Comparison of ENCODE assay signal across 9 cellular contexts in genomic region chr1:155135416-155136197, GRCh38. TPM values are rescaled to one million over a fixed set of nuclear protein-coding genes. Genes with fewer than 3 reads are reported as not detected.
A peak's percentile ranks its signal among the peaks of the same experiment; 100 is the strongest.
DNase-seq lines count a peak whose midpoint lies in the region; ATAC-seq, FAIRE-seq and TF ChIP-seq lines count a peak whose summit lies in the region.
"Had no signal": no experiment of that assay in that cellular context is flagged by ENCODE, and none has a peak within 500 bp of the region (broad histone marks: within the 10 kb centered on the region; RNA-seq: fewer than 3 reads in every experiment).

Gene SLC50A1 (plus strand): TSS chr1:155135852. CDS start chr1:155135912, 60 bp downstream.

- ATAC-seq in GM19395 (IDR thresholded peaks at IDR 0.05; ENCODE audit: unreplicated experiment) (peak; percentile 75), HG03565 (IDR thresholded peaks at IDR 0.05; ENCODE audit: unreplicated experiment) (peak; percentile 60), HepG2 (peak; percentile 81)

- TF ChIP-seq EP300 in HepG2 (IDR thresholded peaks at IDR 0.05; ENCODE audit: low read depth in 2 of 2, low read length in 2 of 2) (no peak; a peak in 1 of 4 replicates), HepG2 (CRISPR knock-in tag; IDR thresholded peaks at IDR 0.05; ENCODE audit: borderline replicate concordance) (no peak)

- H3K4me2 ChIP-seq in HepG2 (ENCODE audit: low read depth, low read length) = peak within 1 kb of the TSS; percentile 89

- peak in 1 of 2 experiments; percentile 75; a peak in 2 of 4 replicates for TF ChIP-seq POLR2A in HepG2 (IDR thresholded peaks at IDR 0.05; ENCODE audit: insufficient read depth in 1 of 2, low read depth in 2 of 2, low read length in 2 of 2)

- in situ Hi-C loops in HepG2 (cut with HindIII; ENCODE audit: extremely low pct_ligation_motif_present, low pct_unique_long_range_greater_than_20kb) = no loop called here

- FAIRE-seq in HepG2 (lab: Jason Lieb, UNC) = peak; percentile 40
- FAIRE-seq: islet of Langerhans had no signal

- TF ChIP-seq RAD21 in HepG2 (CRISPR knock-in tag; IDR thresholded peaks at IDR 0.05) = peak; percentile 48; the same call in 1 of the 2 replicates

- intact Hi-C loops in HepG2 (cut with micrococcal nuclease; ENCODE audit: unreplicated experiment) = loop anchor here (1.0 kb wide), 2 partner anchors 8 to 41 kb away; partner anchors contain the start of gene EFNA1

- peaks cover 17 to 44% of the 10 kb centered on the region in 2 experiments for H3K36me3 ChIP-seq in HepG2 (replicated peaks in 1 of 2; ENCODE audit: control insufficient read depth in 1 of 2, insufficient read depth in 2 of 2, low read length in 2 of 2)

- no peak within 1 kb of the TSS for H2AFZ ChIP-seq in HepG2 (ENCODE audit: low read length)

- peak within 1 kb of the TSS; percentile 89 for H3K27ac ChIP-seq in HepG2 (ENCODE audit: extremely low read length, insufficient read depth, low read length)

- CTCF ChIA-PET in HepG2 (lab: Yijun Ruan, JAX; ENCODE audit: low intra/inter-chr PET ratio, low total read pairs) = interaction anchor here (1.1 to 3.2 kb wide), 2 partner anchors 32 to 43 kb away, joined by 4 to 18 read pairs; no protein-coding TSS in a partner anchor

- H3K4me1 ChIP-seq in HepG2 (ENCODE audit: insufficient read depth, low read length) = peaks cover 83% of the 10 kb centered on the region

- H3K4me3 ChIP-seq in HepG2 (replicated peaks in 1 of 3; ENCODE audit: insufficient read depth in 1 of 3, low read depth in 2 of 3, low read length in 3 of 3) = peak within 1 kb of the TSS; percentile 67 to 84 (median 79)

- H3K27me3 ChIP-seq in HepG2 (ENCODE audit: control insufficient read depth in 1 of 2, insufficient read depth in 2 of 2, low read length in 2 of 2) = no peaks in the 10 kb centered on the region; a peak in 1 of 5 replicates

- peak within 1 kb of the TSS; percentile 78 for H3K9ac ChIP-seq in HepG2 (ENCODE audit: insufficient read depth, low read depth, low read length)

- peaks cover 46% of the 10 kb centered on the region for H4K20me1 ChIP-seq in HepG2 (ENCODE audit: insufficient read depth, low read length)

- no peaks in the 10 kb centered on the region for H3K9me3 ChIP-seq in HepG2 (ENCODE audit: low read length)

- WGBS in HepG2 (ENCODE audit: low lambda C conversion rate) = 1% methylated on average over 25 of the region's 62 CpGs

- POLR2A ChIA-PET in HepG2 (lab: Yijun Ruan, JAX) = interaction anchor here (0.6 to 7.4 kb wide), 19 partner anchors 9 to 204 kb away, joined by 3 to 144 read pairs (median 3); partner anchors contain the start of genes CLK2, EFNA1, KRTCAP2 and THBS3

- H3K79me2 ChIP-seq in HepG2 (ENCODE audit: insufficient read depth, low read length) = peaks cover 54% of the 10 kb centered on the region

- DNase-seq in C1 segment of cervical spinal cord (lab: John Stamatoyannopoulos, UW) (peak; percentile 53 to 92 (median 86)), NCI-H748 treated with DMSO at 0.1 percent for 48 hours (lab: John Stamatoyannopoulos, UW) (peak; percentile 90), dedifferentiated amniotic fluid mesenchymal stem cell (ENCODE audit: extremely low spot score) (peak; percentile 93), HepG2 (ENCODE audit: low spot score) (peak; percentile 86)
- DNase-seq in activated CD4-positive, alpha-beta T cell treated with anti-CD3 and anti-CD28 coated beads, Interleukin-2, amount 50 U/mL, for 1 hour = peak; percentile 91
- DNase-seq in stimulated activated CD4-positive, alpha-beta T cell treated with anti-CD3 and anti-CD28 coated beads, Interleukin-2, amount 100 ng/mL, for 48 hours = peak; percentile 93 to 95

- BruUV-seq in HepG2 (replicated peaks; lab: Mats Ljungman, UMichigan) = no TSS peak

- no peak for TF ChIP-seq CTCF in HepG2 (CRISPR knock-in tag; IDR thresholded peaks at IDR 0.05)

TF ChIP-seq in HepG2, 621 proteins besides CTCF, POLR2A, EP300 and RAD21 (continues in another document):
- TF ChIP-seq CEBPG (CRISPR knock-in tag; IDR thresholded peaks at IDR 0.05) = peak; percentile 11; the same call in 1 of the 2 replicates
- peak; percentile 68; the same call in 1 of the 2 replicates for TF ChIP-seq MAZ (IDR thresholded peaks at IDR 0.05; ENCODE audit: borderline replicate concordance, low read depth, low read length)
- peak; percentile 53 for TF ChIP-seq MAZ (CRISPR knock-in tag; IDR thresholded peaks at IDR 0.05; ENCODE audit: low read depth)
- no peak for TF ChIP-seq GABPA (IDR thresholded peaks at IDR 0.05; ENCODE audit: low read depth, low read length)
- no peak for TF ChIP-seq GABPA (CRISPR knock-in tag; IDR thresholded peaks at IDR 0.05; ENCODE audit: low read depth)
- TF ChIP-seq ZSCAN12 (CRISPR knock-in tag; IDR thresholded peaks at IDR 0.05) = no peak
- TF ChIP-seq FOXA1 (IDR thresholded peaks at IDR 0.05) = no peak
- TF ChIP-seq FOXA1 (CRISPR knock-in tag; IDR thresholded peaks at IDR 0.05) = no peak
- 0 out of 2 replicates have a peak, but pooled peaks have one; percentile 16 for TF ChIP-seq ZNF160 (CRISPR knock-in tag; IDR thresholded peaks at IDR 0.05)
- TF ChIP-seq ZBTB33 (CRISPR knock-in tag; IDR thresholded peaks at IDR 0.05) = no peak
- no peak for TF ChIP-seq YEATS4 (CRISPR knock-in tag; IDR thresholded peaks at IDR 0.05; ENCODE audit: borderline replicate concordance)
- no peak for TF ChIP-seq NFATC3 (CRISPR knock-in tag; IDR thresholded peaks at IDR 0.05)
- peak; percentile 58; the same call in 1 of the 2 replicates for TF ChIP-seq NKX3-1 (CRISPR knock-in tag; IDR thresholded peaks at IDR 0.05)
- peak; percentile 8 for TF ChIP-seq XBP1 (CRISPR knock-in tag; IDR thresholded peaks at IDR 0.05)
- TF ChIP-seq ZNF180 (CRISPR knock-in tag; IDR thresholded peaks at IDR 0.05; ENCODE audit: borderline replicate concordance, low read depth) = no peak
- no peak for TF ChIP-seq GLMP (CRISPR knock-in tag; IDR thresholded peaks at IDR 0.05; ENCODE audit: borderline replicate concordance)
- no peak; the same call in 1 of the 2 replicates for TF ChIP-seq KDM5A (IDR thresholded peaks at IDR 0.05; ENCODE audit: borderline replicate concordance, low read length)
- no peak for TF ChIP-seq PCBP2 (optimal IDR thresholded peaks at IDR 0.05; ENCODE audit: low read depth, low read length, poor library complexity, severe bottlenecking)
- no peak for TF ChIP-seq RXRB (CRISPR knock-in tag; IDR thresholded peaks at IDR 0.05; ENCODE audit: borderline replicate concordance)
- TF ChIP-seq ZNF724P (CRISPR knock-in tag; IDR thresholded peaks at IDR 0.05; ENCODE audit: borderline replicate concordance) = 0 out of 2 replicates have a peak, but pooled peaks have one; percentile 54
- TF ChIP-seq SMAD3 (CRISPR knock-in tag; IDR thresholded peaks at IDR 0.05) = no peak
- no peak for TF ChIP-seq ZNF652 (CRISPR knock-in tag; IDR thresholded peaks at IDR 0.05; ENCODE audit: borderline replicate concordance, low read depth)
- TF ChIP-seq BORCS8-MEF2B (CRISPR knock-in tag; IDR thresholded peaks at IDR 0.05) = peak; percentile 39; the same call in 1 of the 2 replicates

RNA-seq across cellular contexts. Expression of gene SLC50A1, which starts in this region (rescaled TPM):
- 16.4 and 22.5 TPM in 2 replicates for total RNA-seq in HepG2 (2016; rRNA removed; fragmentation: Illumina TruSeq; extraction: Trizol)
- total RNA-seq in HepG2 (2016; cell fraction: cytosol; rRNA removed; fragmentation: Illumina TruSeq; extraction: Trizol; ENCODE audit: low read depth) = 19.6 and 29.0 TPM in 2 replicates
- total RNA-seq in HepG2 (2016; cell fraction: insoluble cytoplasmic fraction; rRNA removed; fragmentation: Illumina TruSeq; extraction: Trizol) = 14.6 and 22.8 TPM in 2 replicates
- total RNA-seq in HepG2 (2016; cell fraction: membrane; rRNA removed; fragmentation: Illumina TruSeq; extraction: Trizol) = 30.5 and 34.4 TPM in 2 replicates
- total RNA-seq in HepG2 (2016; cell fraction: nucleus; rRNA removed; fragmentation: Illumina TruSeq; extraction: Trizol) = 13.0 and 15.2 TPM in 2 replicates
- 46.8 and 49.5 TPM in 2 replicates for polyA plus RNA-seq in HepG2 (2011; rRNA removed)
- 53.5 and 57.9 TPM in 2 replicates for polyA plus RNA-seq in HepG2 (2011; cell fraction: cytosol; rRNA removed)
- 18.6 and 21.1 TPM in 2 replicates for polyA plus RNA-seq in HepG2 (2011; cell fraction: nucleus; rRNA removed)
- polyA plus RNA-seq in HepG2 (2012) = 26.3 and 27.0 TPM in 2 replicates
- polyA plus RNA-seq in HepG2 (2016; cell fraction: cytosol; fragmentation: Illumina TruSeq; extraction: Trizol; ENCODE audit: low read depth) = 24.2 and 36.2 TPM in 2 replicates
- polyA plus RNA-seq in HepG2 (2016; cell fraction: insoluble cytoplasmic fraction; fragmentation: Illumina TruSeq; extraction: Trizol; ENCODE audit: low read depth) = 20.1 and 21.0 TPM in 2 replicates
- polyA plus RNA-seq in HepG2 (2016; cell fraction: membrane; fragmentation: Illumina TruSeq; extraction: Trizol; ENCODE audit: low read depth) = 29.7 and 39.9 TPM in 2 replicates
- polyA plus RNA-seq in HepG2 (2016; cell fraction: nucleus; fragmentation: Illumina TruSeq; extraction: Trizol; ENCODE audit: insufficient read depth, low read depth) = 35.6 and 36.4 TPM in 2 replicates
- polyA minus RNA-seq in HepG2 (2011; rRNA and poly(A)+ RNA removed; ENCODE audit: low replicate concordance) = 40.9 and 59.1 TPM in 2 replicates
- polyA minus RNA-seq in HepG2 (2011; cell fraction: cytosol; rRNA and poly(A)+ RNA removed) = 12.3 and 19.1 TPM in 2 replicates
- polyA minus RNA-seq in HepG2 (2011; cell fraction: nucleus; rRNA and poly(A)+ RNA removed) = 7.8 and 9.8 TPM in 2 replicates

Comparison
In these comparisons a context has a peak if more than half of its experiments do, and no peak if none do; other contexts are left out.
1. Peak in every context shown above with its lines: DNase-seq, ATAC-seq, H3K4me3 ChIP-seq and H3K27ac ChIP-seq.